ENCODE assay signal across 19 cellular contexts in the genomic region with DNA sequence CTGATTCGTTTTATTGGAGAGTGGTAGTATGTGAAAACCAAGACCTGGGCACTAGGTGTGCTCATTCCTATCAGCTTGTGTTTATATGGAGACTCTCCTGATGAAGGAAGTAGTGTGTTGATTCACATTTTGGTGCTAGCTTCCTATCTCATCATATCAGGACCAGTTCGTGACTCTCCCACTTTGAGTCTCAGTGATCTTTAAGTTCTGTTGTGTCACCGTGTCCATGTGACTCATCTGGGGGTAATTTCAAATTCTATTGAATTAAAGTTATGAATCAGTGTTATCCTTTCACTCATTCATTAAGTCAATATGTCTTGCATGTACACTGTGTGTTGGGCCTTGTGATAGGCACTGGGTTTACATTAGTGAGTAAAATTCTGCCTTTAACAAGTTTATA.
DNase-seq lines count a peak whose midpoint lies in the region; ATAC-seq and TF ChIP-seq lines count a peak whose summit lies in the region.
"Had no signal": no experiment of that assay in that cellular context is flagged by ENCODE, and none has a peak within 500 bp of the region (broad histone marks: within the 10 kb centered on the region; RNA-seq: fewer than 3 reads in every experiment).

No MANE protein-coding gene starts in this region.

- H3K79me2 ChIP-seq in ACC112 (ENCODE audit: control insufficient read depth, insufficient read depth, low read length, unreplicated experiment) (no peaks in the 10 kb centered on the region), trophoblast cell (ENCODE audit: control insufficient read depth, insufficient read depth, low read length, poor library complexity) (no peaks in the 10 kb centered on the region)

- no peaks in the 10 kb centered on the region for H3K79me1 ChIP-seq in trophoblast cell (ENCODE audit: low read length)

- H3K4me3 ChIP-seq in ACC112 (ENCODE audit: low read depth, low read length) (no peak overlapping the region; the same call in 1 of the 2 replicates), fibroblast of mammary gland (ENCODE audit: control insufficient read depth, low read depth, low read length) (no peak overlapping the region), trophoblast cell (ENCODE audit: low read depth, low read length) (no peak overlapping the region)
- H3K4me3 ChIP-seq: dorsolateral prefrontal cortex, heart right ventricle had no signal

- in situ Hi-C loops in GM13977 (cut with MboI; ENCODE audit: low pct_unique_long_range_greater_than_20kb, low sequenced_read_pairs, unreplicated experiment) = no loop called here

- DNase-seq in Daoy (ENCODE audit: low read depth) = peak; percentile 45
- DNase-seq in RKO (ENCODE audit: low spot score) = peak; percentile 8
- DNase-seq in fibroblast of mammary gland (ENCODE audit: low read depth) = peak; percentile 80
- no peak for DNase-seq in GM13977 (ENCODE audit: low spot score)
- DNase-seq in trophoblast cell = no peak
- DNase-seq: activated CD4-positive, alpha-beta T cell treated with anti-CD3 and anti-CD28 coated beads for 1 hour; activated naive CD4-positive, alpha-beta T cell treated with anti-CD3 and anti-CD28 coated beads, Interleukin-2, amount 50 U/mL, for 16 hours; aorta; dorsolateral prefrontal cortex; heart right ventricle; naive thymus-derived CD4-positive, alpha-beta T cell; NCI-H446; nucleus accumbens; OCI-M1; SIG-M5; small intestine; T-cell had no signal

- H2AK5ac ChIP-seq in trophoblast cell (ENCODE audit: low read length) = no peak overlapping the region

- H3K27ac ChIP-seq in ACC112 (ENCODE audit: low read depth, low read length) (peak overlapping the region; percentile 63), trophoblast cell (ENCODE audit: low read depth, low read length) (no peak overlapping the region)
- H3K27ac ChIP-seq: dorsolateral prefrontal cortex had no signal

- H2AFZ ChIP-seq in ACC112 (ENCODE audit: low read length, unreplicated experiment) (peak overlapping the region; percentile 53), trophoblast cell (ENCODE audit: insufficient read depth, low read length, poor library complexity) (no peak overlapping the region)

- H3K36me3 ChIP-seq in ACC112 (ENCODE audit: insufficient read depth, low read length) = no peaks in the 10 kb centered on the region
- no peaks in the 10 kb centered on the region for H3K36me3 ChIP-seq in trophoblast cell (ENCODE audit: control insufficient read depth in 1 of 2, insufficient read depth in 2 of 2, low read length in 2 of 2)
- H3K36me3 ChIP-seq: heart right ventricle had no signal

- no peak overlapping the region for H3K9ac ChIP-seq in trophoblast cell (ENCODE audit: low read length)

- peaks cover 21% of the 10 kb centered on the region for H3K4me1 ChIP-seq in ACC112 (ENCODE audit: control insufficient read depth, insufficient read depth, low read length, unreplicated experiment)
- H3K4me1 ChIP-seq in trophoblast cell (ENCODE audit: control insufficient read depth in 1 of 2, insufficient read depth in 2 of 2, low read length in 2 of 2) = no peaks in the 10 kb centered on the region

- no peak overlapping the region for H4K8ac ChIP-seq in trophoblast cell (ENCODE audit: low read depth, low read length)

- no peak overlapping the region for H3K18ac ChIP-seq in trophoblast cell (ENCODE audit: low read length)

- H2BK5ac ChIP-seq in trophoblast cell (ENCODE audit: low read depth, low read length, poor library complexity) = no peak overlapping the region

- H2BK120ac ChIP-seq in trophoblast cell (ENCODE audit: insufficient read depth, low read length, poor library complexity) = no peak overlapping the region

- H4K12ac ChIP-seq in trophoblast cell (ENCODE audit: low read depth, low read length) = no peak overlapping the region

- H4K91ac ChIP-seq in trophoblast cell (ENCODE audit: low read depth, low read length) = no peak overlapping the region

- no CpG with 5 or more reads among the region's 3 CpGs for WGBS in trophoblast cell (ENCODE audit: extremely low coverage, insufficient coverage, insufficient read length)

- H3K23ac ChIP-seq in trophoblast cell (ENCODE audit: low read length) = no peak overlapping the region

- ATAC-seq in GM19395 (IDR thresholded peaks at IDR 0.05; ENCODE audit: unreplicated experiment) = no peak
- ATAC-seq: heart right ventricle; naive thymus-derived CD4-positive, alpha-beta T cell; T-cell had no signal

- H3K4me2 ChIP-seq in trophoblast cell (ENCODE audit: low read length) = no peak overlapping the region

- no peak for TF ChIP-seq CTCF in fibroblast of mammary gland (conservative IDR thresholded peaks at IDR 0.05; ENCODE audit: control insufficient read depth, insufficient read depth, low read depth, low read length)
- TF ChIP-seq CTCF in GM13977 (IDR thresholded peaks at IDR 0.05; ENCODE audit: extremely low read depth, insufficient read depth, missing control alignments) = no peak

- peaks cover 1% of the 10 kb centered on the region for H3K9me3 ChIP-seq in trophoblast cell (ENCODE audit: insufficient read depth, low read depth, low read length)
- H3K9me3 ChIP-seq: heart right ventricle had no signal

- H3K27me3 ChIP-seq in ACC112 (ENCODE audit: insufficient read depth, low read length) (no peaks in the 10 kb centered on the region), trophoblast cell (ENCODE audit: insufficient read depth, low read length) (no peaks in the 10 kb centered on the region)
- H3K27me3 ChIP-seq: dorsolateral prefrontal cortex, heart right ventricle had no signal

- H3K14ac ChIP-seq in trophoblast cell (ENCODE audit: low read length) = no peak overlapping the region

- H2BK12ac ChIP-seq in trophoblast cell (ENCODE audit: low read length) = no peak overlapping the region

- H3K4ac ChIP-seq in trophoblast cell (ENCODE audit: low read depth, low read length) = no peak overlapping the region

Comparison
In these comparisons a context has a peak if more than half of its experiments do, and no peak if none do; other contexts are left out.
1. DNase-seq: peak in Daoy (single experiment), RKO (single experiment) and fibroblast of mammary gland (single experiment); none in GM13977 (single experiment) and trophoblast cell (0 of 2).